Comparison of ENCODE assay signal across 8 cellular contexts in genomic region chr21:41879190-41879998, GRCh38. TPM values are rescaled to one million over a fixed set of nuclear protein-coding genes. Genes with fewer than 3 reads are reported as not detected.
DNase-seq lines count a peak whose midpoint lies in the region; ATAC-seq and TF ChIP-seq lines count a peak whose summit lies in the region.

TSS of gene PRDM15 (minus strand) at chr21:41879344. CDS start at chr21:41860363, 18,981 bp downstream.

- peak; percentile 63 to 70 for ATAC-seq in right cardiac atrium

- intact Hi-C loops in right cardiac atrium (cut with DNase I) = loop anchor here in 2 of 4 donors (10.0 kb wide), 2 partner anchors 65 to 125 kb away; no protein-coding TSS in a partner anchor
- intact Hi-C loops in uterus (cut with DNase I; ENCODE audit: low total_unique reads) = loop anchor here (5.0 kb wide), 1 partner anchor 73 kb away; the partner anchor contains the start of gene C2CD2

- H3K27ac ChIP-seq in right cardiac atrium (ENCODE audit: low read length) (peak within 1 kb of the TSS; percentile 80), uterus (peak within 1 kb of the TSS; percentile 86 to 94)

- peak in 1 of 2 donors; percentile 28 for TF ChIP-seq POLR2A in uterus (IDR thresholded peaks at IDR 0.05)

- CTCF ChIA-PET in GM10248 (lab: Yijun Ruan, JAX) (interaction anchor here (0.7 to 1.8 kb wide), 4 partner anchors 11 to 46 kb away, joined by 3 to 5 read pairs (median 4); no protein-coding TSS in a partner anchor), HEK293T (lab: Yijun Ruan, JAX) (no interaction called here)

- H3K36me3 ChIP-seq in uterus = no peaks in the 10 kb centered on the region

- no peaks in the 10 kb centered on the region for H3K27me3 ChIP-seq in right cardiac atrium (ENCODE audit: control insufficient read depth, insufficient read depth)
- H3K27me3 ChIP-seq in uterus = no peaks in the 10 kb centered on the region

- TF ChIP-seq CTCF in GM10248 (IDR thresholded peaks at IDR 0.05; ENCODE audit: control extremely low read depth, extremely low read depth, low read depth, missing control alignments) = no peak
- TF ChIP-seq CTCF in uterus (IDR thresholded peaks at IDR 0.05) = no peak

- H3K4me1 ChIP-seq in right cardiac atrium (ENCODE audit: control insufficient read depth, insufficient read depth, low read length) (no peaks in the 10 kb centered on the region), uterus (peaks cover 0 to 8% of the 10 kb centered on the region in 2 donors)

- H3K4me3 ChIP-seq in right cardiac atrium (ENCODE audit: low read length) (peak within 1 kb of the TSS; percentile 100), uterus (peak within 1 kb of the TSS; percentile 72 to 89)

- peak; percentile 85 for DNase-seq in GM10248 (ENCODE audit: extremely low spot score)
- DNase-seq in HEK293T (ENCODE audit: extremely low spot score) = peak; percentile 84
- DNase-seq in MV-4-11 (lab: John Stamatoyannopoulos, UW) = peak; percentile 49
- DNase-seq in T-helper 2 cell = peak; percentile 59 to 88 (median 71)
- peak; percentile 70 for DNase-seq in amniotic stem cell (lab: John Stamatoyannopoulos, UW)
- DNase-seq in right cardiac atrium = peak; percentile 88 to 94 (median 94)
- DNase-seq in putamen (ENCODE audit: low spot score) = peak; percentile 78
- peak; percentile 80 to 81 for DNase-seq in uterus

- WGBS in right cardiac atrium = 2% methylated on average over 89 of the region's 89 CpGs

- no peaks in the 10 kb centered on the region for H3K9me3 ChIP-seq in right cardiac atrium (ENCODE audit: control insufficient read depth, low read length)
- no peaks in the 10 kb centered on the region for H3K9me3 ChIP-seq in uterus

- POLR2A ChIA-PET in GM10248 (lab: Yijun Ruan, JAX) = interaction anchor here (1.1 kb wide), 1 partner anchor 110 kb away, joined by 4 read pairs; no protein-coding TSS in a partner anchor
- POLR2A ChIA-PET in HEK293T (lab: Yijun Ruan, JAX) = interaction anchor here (0.6 to 1.6 kb wide), 6 partner anchors 14 to 243 kb away, joined by 3 to 5 read pairs (median 3); no protein-coding TSS in a partner anchor

TF ChIP-seq in HEK293T, 16 proteins besides CTCF, POLR2A, EP300 and RAD21:
- no peak for TF ChIP-seq ZNF384 (IDR thresholded peaks at IDR 0.05)
- TF ChIP-seq L3MBTL2 (conservative IDR thresholded peaks at IDR 0.05) = peak; percentile 81

RNA-seq across cellular contexts. Expression of gene PRDM15, which starts in this region (rescaled TPM):
- total RNA-seq in right cardiac atrium = 1 to 10 TPM; 3.1 to 6.0 (median 4.0) TPM
- polyA plus RNA-seq in right cardiac atrium = 2.1 TPM
- 10 to 100 TPM in 1 of 4 donors, 1 to 10 TPM in 3; 5.9 to 11.0 (median 6.5) TPM for total RNA-seq in uterus

Comparison
In these comparisons a context has a peak if more than half of its experiments do, and no peak if none do; other contexts are left out.
1. Peak in every context shown above with its lines: DNase-seq, ATAC-seq, H3K4me3 ChIP-seq and H3K27ac ChIP-seq.